Comparison of ENCODE assay signal across 1 cellular context in the genomic region with DNA sequence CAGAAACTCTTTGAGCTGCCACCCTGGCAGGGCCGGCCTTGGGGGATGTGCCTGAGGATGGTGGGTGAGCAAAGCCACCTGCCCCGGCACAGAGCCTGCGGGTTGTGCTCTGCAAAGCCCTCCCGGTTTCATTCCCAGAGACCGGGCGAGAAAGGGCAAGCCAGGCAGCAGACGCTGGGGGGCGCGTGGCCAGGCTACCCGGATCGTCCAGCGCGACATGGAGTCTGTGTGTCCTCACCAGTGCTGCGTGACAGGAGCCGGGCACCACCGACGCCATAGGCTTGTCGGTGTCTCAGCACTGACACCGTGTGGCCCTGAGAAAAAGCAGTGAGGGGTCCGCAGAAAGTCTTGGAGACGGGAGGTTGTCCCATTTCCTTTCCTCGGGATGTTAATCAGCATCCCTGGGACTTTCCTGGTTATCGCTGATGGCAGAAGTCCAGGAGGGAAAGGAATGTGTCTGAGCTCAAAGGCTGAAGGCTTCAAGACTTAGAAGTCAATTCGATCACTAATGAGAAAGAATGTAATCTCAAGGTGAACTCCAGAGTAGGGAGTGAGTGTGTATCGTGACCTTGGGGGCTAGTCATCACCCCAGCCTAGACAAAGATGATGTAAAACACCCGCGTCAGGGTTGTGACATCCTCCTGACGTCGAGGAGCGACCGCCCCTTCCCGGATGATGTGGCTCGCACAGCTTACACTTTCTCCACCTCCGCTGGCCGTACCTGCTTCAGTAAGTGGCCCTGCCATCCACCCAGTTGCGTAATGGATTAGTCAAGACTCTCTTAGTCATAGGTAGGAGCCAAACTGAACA.
A peak's percentile ranks its signal among the peaks of the same experiment; 100 is the strongest.
TF ChIP-seq lines count a peak whose summit lies in the region.

No MANE protein-coding gene starts in this region.

TF ChIP-seq in HepG2, 621 proteins besides CTCF, POLR2A, EP300 and RAD21 (continued from another document and continues in another):
- TF ChIP-seq, protein P1, sequence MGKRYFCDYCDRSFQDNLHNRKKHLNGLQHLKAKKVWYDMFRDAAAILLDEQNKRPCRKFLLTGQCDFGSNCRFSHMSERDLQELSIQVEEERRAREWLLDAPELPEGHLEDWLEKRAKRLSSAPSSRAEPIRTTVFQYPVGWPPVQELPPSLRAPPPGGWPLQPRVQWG (CRISPR knock-in tag; IDR thresholded peaks at IDR 0.05; ENCODE audit: borderline replicate concordance, low read depth): no peak
- TF ChIP-seq ATF2 (CRISPR knock-in tag; IDR thresholded peaks at IDR 0.05): peak; percentile 53; the same call in 1 of the 2 replicates
- no peak for TF ChIP-seq ETV6 (CRISPR knock-in tag; conservative IDR thresholded peaks at IDR 0.05)
- peak; percentile 55; the same call in 1 of the 2 replicates for TF ChIP-seq MYPOP (CRISPR knock-in tag; IDR thresholded peaks at IDR 0.05)
- peak; percentile 33; the same call in 1 of the 2 replicates for TF ChIP-seq TBX2 (CRISPR knock-in tag; IDR thresholded peaks at IDR 0.05; ENCODE audit: borderline replicate concordance)
- no peak for TF ChIP-seq AFF4 (CRISPR knock-in tag; IDR thresholded peaks at IDR 0.05)
- TF ChIP-seq KLF6 (CRISPR knock-in tag; IDR thresholded peaks at IDR 0.05): no peak
- TF ChIP-seq ZNF329 (CRISPR knock-in tag; IDR thresholded peaks at IDR 0.05; ENCODE audit: low read depth): no peak
- TF ChIP-seq ZNF768 (CRISPR knock-in tag; IDR thresholded peaks at IDR 0.05): peak; percentile 92
- no peak; the same call in 1 of the 2 replicates for TF ChIP-seq CCDC6 (CRISPR knock-in tag; IDR thresholded peaks at IDR 0.05)
- no peak for TF ChIP-seq U2AF1 (optimal IDR thresholded peaks at IDR 0.05; ENCODE audit: low read depth, low read length)
- TF ChIP-seq SIN3B (IDR thresholded peaks at IDR 0.05; ENCODE audit: low read length): no peak
- TF ChIP-seq ZNF407 (CRISPR knock-in tag; IDR thresholded peaks at IDR 0.05; ENCODE audit: not compliant biosample characterization): no peak
- no peak for TF ChIP-seq SATB2 (CRISPR knock-in tag; IDR thresholded peaks at IDR 0.05)
- TF ChIP-seq CBX1 (IDR thresholded peaks at IDR 0.05; ENCODE audit: low read depth): peak; percentile 59
- TF ChIP-seq EZH2 (conservative IDR thresholded peaks at IDR 0.05; ENCODE audit: low read depth, low read length): no peak
- TF ChIP-seq RORA (CRISPR knock-in tag; IDR thresholded peaks at IDR 0.05): no peak
- TF ChIP-seq SAFB2 (CRISPR knock-in tag; IDR thresholded peaks at IDR 0.05; ENCODE audit: borderline replicate concordance, low read depth): no peak
- TF ChIP-seq MTA1 (CRISPR knock-in tag; IDR thresholded peaks at IDR 0.05; ENCODE audit: borderline replicate concordance): peak; percentile 63; the same call in 1 of the 2 replicates
- no peak for TF ChIP-seq SCMH1 (CRISPR knock-in tag; IDR thresholded peaks at IDR 0.05; ENCODE audit: borderline replicate concordance)
- TF ChIP-seq MTF2 (CRISPR knock-in tag; IDR thresholded peaks at IDR 0.05; ENCODE audit: borderline replicate concordance): 0 out of 2 replicates have a peak, but pooled peaks have one; percentile 74
- TF ChIP-seq ZNF333 (CRISPR knock-in tag; IDR thresholded peaks at IDR 0.05; ENCODE audit: borderline replicate concordance): no peak
- peak; percentile 61 for TF ChIP-seq TEAD3 (CRISPR knock-in tag; optimal IDR thresholded peaks at IDR 0.05; ENCODE audit: borderline replicate concordance)
- no peak for TF ChIP-seq ZNF207 (IDR thresholded peaks at IDR 0.05; ENCODE audit: borderline replicate concordance)
- no peak; the same call in 1 of the 2 replicates for TF ChIP-seq ZSCAN21 (CRISPR knock-in tag; IDR thresholded peaks at IDR 0.05; ENCODE audit: borderline replicate concordance)
- TF ChIP-seq ZNF160 (CRISPR knock-in tag; IDR thresholded peaks at IDR 0.05): peak; percentile 81
- TF ChIP-seq IKZF5 (CRISPR knock-in tag; IDR thresholded peaks at IDR 0.05): peak; percentile 37; the same call in 1 of the 2 replicates
- TF ChIP-seq SRSF1 (optimal IDR thresholded peaks at IDR 0.05; ENCODE audit: low read depth, low read length): no peak
- TF ChIP-seq PAXIP1 (CRISPR knock-in tag; conservative IDR thresholded peaks at IDR 0.05): 0 out of 2 replicates have a peak, but pooled peaks have one; percentile 19
- TF ChIP-seq ZNF549 (CRISPR knock-in tag; IDR thresholded peaks at IDR 0.05): no peak
- TF ChIP-seq, protein P2, sequence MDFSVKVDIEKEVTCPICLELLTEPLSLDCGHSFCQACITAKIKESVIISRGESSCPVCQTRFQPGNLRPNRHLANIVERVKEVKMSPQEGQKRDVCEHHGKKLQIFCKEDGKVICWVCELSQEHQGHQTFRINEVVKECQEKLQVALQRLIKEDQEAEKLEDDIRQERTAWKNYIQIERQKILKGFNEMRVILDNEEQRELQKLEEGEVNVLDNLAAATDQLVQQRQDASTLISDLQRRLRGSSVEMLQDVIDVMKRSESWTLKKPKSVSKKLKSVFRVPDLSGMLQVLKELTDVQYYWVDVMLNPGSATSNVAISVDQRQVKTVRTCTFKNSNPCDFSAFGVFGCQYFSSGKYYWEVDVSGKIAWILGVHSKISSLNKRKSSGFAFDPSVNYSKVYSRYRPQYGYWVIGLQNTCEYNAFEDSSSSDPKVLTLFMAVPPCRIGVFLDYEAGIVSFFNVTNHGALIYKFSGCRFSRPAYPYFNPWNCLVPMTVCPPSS (IDR thresholded peaks at IDR 0.05): no peak
